ENCODE assay signal across 23 cellular contexts in genomic region chr13:47409778-47410177, GRCh38.
"Had no signal": no experiment of that assay in that cellular context is flagged by ENCODE, and none has a peak within 500 bp of the region (broad histone marks: within the 10 kb centered on the region; RNA-seq: fewer than 3 reads in every experiment).

No MANE protein-coding gene starts in this region.

- H2AFZ ChIP-seq: PC-9 had no signal

- H3K4me1 ChIP-seq: Peyer's patch had no signal

- H3K9ac ChIP-seq: KMS-11 had no signal

- H3K27ac ChIP-seq: HL-60, KMS-11, PC-9, Peyer's patch, SJSA1, SK-N-MC had no signal

- H3K27me3 ChIP-seq: Peyer's patch, SJSA1 had no signal

- H3K4me3 ChIP-seq: K562, PC-9, Peyer's patch, SJSA1, SK-N-MC had no signal

- H3K9me3 ChIP-seq: Peyer's patch, SJSA1 had no signal

- H3K4me2 ChIP-seq: KMS-11, PC-9 had no signal

- DNase-seq: Kasumi-1, MV-4-11, NCI-H1048, NCI-H1105, NCI-H1417, NCI-H146, NCI-H1694 treated with DMSO at 0.1 percent for 48 hours, NCI-H1930, NCI-H2081, NCI-H2107, NCI-H226, NCI-H446, NCI-H510A, NCI-H524 treated with DMSO at 0.1 percent for 48 hours, PC-9, Peyer's patch, SW 1271, T-cell had no signal

- H3K36me3 ChIP-seq: Peyer's patch, SJSA1 had no signal
